9 cellular contexts compared by ENCODE assay signal in the genomic region with DNA sequence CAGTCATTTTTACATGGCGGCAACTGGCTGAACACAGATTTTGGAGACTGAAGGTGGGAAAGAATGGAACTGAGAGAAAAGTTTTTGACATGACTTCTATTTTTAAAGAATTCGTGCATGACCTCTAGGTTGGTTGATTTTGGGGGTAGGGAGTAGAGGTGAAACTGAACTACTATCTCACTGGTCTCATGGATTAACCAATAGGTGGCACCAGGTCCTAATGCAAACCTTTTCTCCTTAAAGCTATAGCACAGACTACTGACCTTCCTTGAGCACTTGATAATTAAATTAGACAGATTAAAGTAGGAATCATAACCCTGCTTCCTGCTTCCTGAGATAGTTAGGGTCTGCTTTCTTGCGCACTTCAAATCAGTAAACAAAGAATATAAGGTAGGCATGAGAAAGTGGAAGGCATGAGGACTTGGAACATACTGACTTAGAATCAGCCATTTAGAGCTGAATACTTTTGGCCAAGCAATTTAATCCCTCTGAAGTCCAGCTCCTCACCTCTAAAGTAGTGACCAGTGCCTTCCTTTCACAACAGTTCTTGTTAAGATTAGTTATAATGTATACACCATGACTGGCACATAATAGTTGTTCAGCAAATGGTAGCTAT.
A peak's percentile ranks its signal among the peaks of the same experiment; 100 is the strongest.
DNase-seq lines count a peak whose midpoint lies in the region; ATAC-seq, FAIRE-seq and TF ChIP-seq lines count a peak whose summit lies in the region.
"Had no signal": no experiment of that assay in that cellular context is flagged by ENCODE, and none has a peak within 500 bp of the region (broad histone marks: within the 10 kb centered on the region; RNA-seq: fewer than 3 reads in every experiment).

No MANE protein-coding gene starts in this region.

- H3K4me3 ChIP-seq in GM12864 (ENCODE audit: low read depth, low read length) (no peak overlapping the region), astrocyte (ENCODE audit: insufficient read depth, low read depth, low read length) (no peak overlapping the region)
- H3K4me3 ChIP-seq: gastroesophageal sphincter had no signal

- no peak overlapping the region for H3K4me3 Mint-ChIP-seq in astrocyte (ENCODE audit: unreplicated experiment)
- no peak overlapping the region for H3K4me3 Mint-ChIP-seq in nephron progenitor cell

- H3K9me3 Mint-ChIP-seq in astrocyte (ENCODE audit: unreplicated experiment), result peaks cover 11% of the 10 kb centered on the region
- peaks cover 34% of the 10 kb centered on the region for H3K9me3 Mint-ChIP-seq in nephron progenitor cell

- H3K36me3 Mint-ChIP-seq in astrocyte (ENCODE audit: low read depth, unreplicated experiment) (peaks cover 2% of the 10 kb centered on the region), nephron progenitor cell (ENCODE audit: low read depth) (no peaks in the 10 kb centered on the region)

- H3K4me1 Mint-ChIP-seq in astrocyte (ENCODE audit: low read depth, unreplicated experiment), result no peaks in the 10 kb centered on the region
- no peaks in the 10 kb centered on the region for H3K4me1 Mint-ChIP-seq in nephron progenitor cell

- H3K27me3 Mint-ChIP-seq in astrocyte (ENCODE audit: low read depth, unreplicated experiment) (no peaks in the 10 kb centered on the region), nephron progenitor cell (ENCODE audit: low read depth, poor library complexity) (peaks cover 4% of the 10 kb centered on the region)

- H3K27ac Mint-ChIP-seq in astrocyte (ENCODE audit: unreplicated experiment), result no peak overlapping the region
- H3K27ac Mint-ChIP-seq in nephron progenitor cell, result no peak overlapping the region

- no peaks in the 10 kb centered on the region for H4K20me1 ChIP-seq in astrocyte (ENCODE audit: insufficient read depth, low read length)

- H3K9ac ChIP-seq in astrocyte (ENCODE audit: low read length), result no peak overlapping the region

- H3K36me3 ChIP-seq in astrocyte (ENCODE audit: insufficient read depth, low read length), result no peaks in the 10 kb centered on the region
- H3K36me3 ChIP-seq: gastroesophageal sphincter had no signal

- FAIRE-seq in astrocyte (lab: Jason Lieb, UNC), result no peak

- ATAC-seq in GM21529 (IDR thresholded peaks at IDR 0.05; ENCODE audit: unreplicated experiment), result no peak
- ATAC-seq in GM21390 (IDR thresholded peaks at IDR 0.05; ENCODE audit: unreplicated experiment), result no peak
- ATAC-seq: gastroesophageal sphincter had no signal

- no peaks in the 10 kb centered on the region for H3K4me1 ChIP-seq in astrocyte (ENCODE audit: insufficient read depth, low read length)
- H3K4me1 ChIP-seq: gastroesophageal sphincter had no signal

- peak; percentile 17 for TF ChIP-seq CTCF in GM12864 (IDR thresholded peaks at IDR 0.05; ENCODE audit: low read depth, low read length, missing control alignments)
- peak; percentile 40 for TF ChIP-seq CTCF in astrocyte (IDR thresholded peaks at IDR 0.05; ENCODE audit: insufficient read depth, low read depth, low read length)
- peak; percentile 27 for TF ChIP-seq CTCF in nephron progenitor cell (IDR thresholded peaks at IDR 0.05)

- no peak overlapping the region for H3K27ac ChIP-seq in astrocyte (ENCODE audit: low read depth, low read length)
- H3K27ac ChIP-seq: gastroesophageal sphincter had no signal

- H3K27me3 ChIP-seq in astrocyte (ENCODE audit: insufficient read depth, low read length), result no peaks in the 10 kb centered on the region
- H3K27me3 ChIP-seq: gastroesophageal sphincter had no signal

- no peak overlapping the region for H3K4me2 ChIP-seq in astrocyte (ENCODE audit: low read length)

- no peaks in the 10 kb centered on the region for H3K9me3 ChIP-seq in astrocyte (ENCODE audit: insufficient read depth, low read depth, low read length)

- DNase-seq in GM12864 (ENCODE audit: low read depth) (no peak), LoVo (ENCODE audit: low spot score) (peak; percentile 6), astrocyte (ENCODE audit: low read depth) (peak; percentile 24), nephron progenitor cell (no peak), DMS153 treated with DMSO at 0.1 percent for 48 hours (lab: John Stamatoyannopoulos, UW; ENCODE audit: unreplicated experiment) (no peak)
- DNase-seq: NCI-H187 had no signal

- no peak overlapping the region for H2AFZ ChIP-seq in astrocyte (ENCODE audit: low read depth, low read length)

- no peaks in the 10 kb centered on the region for H3K79me2 ChIP-seq in astrocyte (ENCODE audit: insufficient read depth, low read length)

Comparison
In these comparisons a context has a peak if more than half of its experiments do, and no peak if none do; other contexts are left out.
1. DNase-seq: peak in LoVo (single experiment) and astrocyte (single experiment); none in GM12864 (single experiment), nephron progenitor cell (single experiment) and DMS153 treated with DMSO at 0.1 percent for 48 hours (single experiment).
2. Peak in every context shown above with its lines, with median percentiles within 50 percentile points of each other: CTCF ChIP-seq.